In genomic region chr7:97927797-97928748, GRCh38 we compare ENCODE assay signal across 8 cellular contexts. TPM values are rescaled to one million over a fixed set of nuclear protein-coding genes. Genes with fewer than 3 reads are reported as not detected.
DNase-seq lines count a peak whose midpoint lies in the region; ATAC-seq, FAIRE-seq and TF ChIP-seq lines count a peak whose summit lies in the region.
"Not testable (repeated sequence)": the region's sequence is repeated elsewhere in the genome, so short reads cannot be mapped to it uniquely, and the experiment has no call there.

No MANE protein-coding gene starts in this region.

- H3K4me3 ChIP-seq in SJCRH30 (peak overlapping the region; percentile 66), small intestine (ENCODE audit: low read depth in 1 of 2, low read length in 2 of 2) (peak overlapping the region in 1 of 2 donors; percentile 46)

- H3K4me3 Mint-ChIP-seq in activated T-cell treated with anti-CD3 and anti-CD28 coated beads, Interleukin-2, amount 50 U/mL, for 72 hours: peak overlapping the region; percentile 70 to 78
- peak overlapping the region; percentile 62 to 66 for H3K4me3 Mint-ChIP-seq in effector memory CD8-positive, alpha-beta T cell
- peak overlapping the region; percentile 80 for H3K4me3 Mint-ChIP-seq in type B pancreatic cell

- 3 to 12% (median 6%) methylated on average over 25 to 77 of the region's 80 CpGs for WGBS in small intestine, 3 donors

- not testable (repeated sequence) for H3K36me3 Mint-ChIP-seq in activated T-cell treated with anti-CD3 and anti-CD28 coated beads, Interleukin-2, amount 50 U/mL, for 72 hours (ENCODE audit: insufficient read depth in 2 of 2); effector memory CD8-positive, alpha-beta T cell (ENCODE audit: insufficient read depth); type B pancreatic cell

- H3K27ac ChIP-seq in SJCRH30; small intestine (ENCODE audit: low read depth in 1 of 2, low read length in 1 of 2): not testable (repeated sequence)

- ATAC-seq in activated T-cell treated with anti-CD3 and anti-CD28 coated beads, Interleukin-2, amount 50 U/mL, for 72 hours (replicated peaks in 1 of 2): peak; percentile 72 to 76
- ATAC-seq in effector memory CD8-positive, alpha-beta T cell (replicated peaks): peak; percentile 72
- ATAC-seq in left colon: peak; percentile 38

- not testable (repeated sequence) for FAIRE-seq in small intestine (lab: Jason Lieb, UNC)

- not testable (repeated sequence) for H3K36me3 ChIP-seq in SJCRH30; small intestine (ENCODE audit: control insufficient read depth in 2 of 2, insufficient read depth in 2 of 2, low read length in 2 of 2)

- in situ Hi-C loops in G401 (cut with HindIII; ENCODE audit: low sequenced_read_pairs): not testable (repeated sequence)

- TF ChIP-seq CTCF in type B pancreatic cell (conservative IDR thresholded peaks at IDR 0.05): peak; percentile 91

- intact Hi-C loops in left colon (cut with DNase I, micrococcal nuclease): not testable (repeated sequence)

- not testable (repeated sequence) for H3K27ac Mint-ChIP-seq in activated T-cell treated with anti-CD3 and anti-CD28 coated beads, Interleukin-2, amount 50 U/mL, for 72 hours; type B pancreatic cell
- peak overlapping the region in 1 of 2 donors; percentile 41 for H3K27ac Mint-ChIP-seq in effector memory CD8-positive, alpha-beta T cell

- H3K9me3 Mint-ChIP-seq in activated T-cell treated with anti-CD3 and anti-CD28 coated beads, Interleukin-2, amount 50 U/mL, for 72 hours; effector memory CD8-positive, alpha-beta T cell; type B pancreatic cell: not testable (repeated sequence)

- not testable (repeated sequence) for H3K4me1 ChIP-seq in SJCRH30; small intestine (ENCODE audit: control insufficient read depth in 2 of 2, insufficient read depth in 1 of 2, low read depth in 1 of 2, low read length in 1 of 2)

- H3K27me3 ChIP-seq in SJCRH30; small intestine (ENCODE audit: control insufficient read depth in 2 of 2, insufficient read depth in 2 of 2, low read length in 2 of 2): not testable (repeated sequence)

- DNase-seq in G401 (ENCODE audit: low spot score) (peak; percentile 50), LoVo (ENCODE audit: low spot score) (peak; percentile 79), SJCRH30 (peak; percentile 33 to 70), left colon (peak in 1 of 2 donors; percentile 74), small intestine (peak; percentile 20), type B pancreatic cell (ENCODE audit: extremely low spot score, unreplicated experiment) (peak; percentile 84)
- peak; percentile 78 to 86 for DNase-seq in activated T-cell treated with anti-CD3 and anti-CD28 coated beads, Interleukin-2, amount 50 U/mL, for 72 hours
- peak; percentile 55 to 66 (median 64) for DNase-seq in effector memory CD8-positive, alpha-beta T cell

- not testable (repeated sequence) for H3K27me3 Mint-ChIP-seq in activated T-cell treated with anti-CD3 and anti-CD28 coated beads, Interleukin-2, amount 50 U/mL, for 72 hours (ENCODE audit: low read depth); effector memory CD8-positive, alpha-beta T cell
- H3K27me3 Mint-ChIP-seq in type B pancreatic cell: peaks cover 27% of the 10 kb centered on the region

- not testable (repeated sequence) for H3K4me1 Mint-ChIP-seq in activated T-cell treated with anti-CD3 and anti-CD28 coated beads, Interleukin-2, amount 50 U/mL, for 72 hours (ENCODE audit: low read depth); effector memory CD8-positive, alpha-beta T cell (ENCODE audit: low read depth in 2 of 2); type B pancreatic cell (ENCODE audit: unreplicated experiment)

- H3K9me3 ChIP-seq in SJCRH30 (replicated peaks); small intestine (ENCODE audit: control insufficient read depth, low read depth): not testable (repeated sequence)

RNA-seq across cellular contexts. Expression of gene ASNS, which starts 55.9 kb away (rescaled TPM):
- total RNA-seq in G401 (2014; rRNA removed; shearing (Covaris generic)): 19.5 and 23.4 TPM in 2 replicates
- total RNA-seq in SJCRH30 (2014; rRNA removed; shearing (Covaris generic)): 14.9 and 19.8 TPM in 2 replicates
- 100 to 1,000 TPM; 338 to 383 TPM for total RNA-seq in activated T-cell treated with anti-CD3 and anti-CD28 coated beads, Interleukin-2, amount 50 U/mL, for 72 hours
- total RNA-seq in left colon (10 to 100 TPM; 17.8 to 27.3 TPM), type B pancreatic cell (ENCODE audit: low replicate concordance) (48.0 and 50.5 TPM in 2 replicates)
- polyA plus RNA-seq in small intestine: 10 to 100 TPM; 17.2 to 76.9 (median 17.3) TPM
